In the genomic region with DNA sequence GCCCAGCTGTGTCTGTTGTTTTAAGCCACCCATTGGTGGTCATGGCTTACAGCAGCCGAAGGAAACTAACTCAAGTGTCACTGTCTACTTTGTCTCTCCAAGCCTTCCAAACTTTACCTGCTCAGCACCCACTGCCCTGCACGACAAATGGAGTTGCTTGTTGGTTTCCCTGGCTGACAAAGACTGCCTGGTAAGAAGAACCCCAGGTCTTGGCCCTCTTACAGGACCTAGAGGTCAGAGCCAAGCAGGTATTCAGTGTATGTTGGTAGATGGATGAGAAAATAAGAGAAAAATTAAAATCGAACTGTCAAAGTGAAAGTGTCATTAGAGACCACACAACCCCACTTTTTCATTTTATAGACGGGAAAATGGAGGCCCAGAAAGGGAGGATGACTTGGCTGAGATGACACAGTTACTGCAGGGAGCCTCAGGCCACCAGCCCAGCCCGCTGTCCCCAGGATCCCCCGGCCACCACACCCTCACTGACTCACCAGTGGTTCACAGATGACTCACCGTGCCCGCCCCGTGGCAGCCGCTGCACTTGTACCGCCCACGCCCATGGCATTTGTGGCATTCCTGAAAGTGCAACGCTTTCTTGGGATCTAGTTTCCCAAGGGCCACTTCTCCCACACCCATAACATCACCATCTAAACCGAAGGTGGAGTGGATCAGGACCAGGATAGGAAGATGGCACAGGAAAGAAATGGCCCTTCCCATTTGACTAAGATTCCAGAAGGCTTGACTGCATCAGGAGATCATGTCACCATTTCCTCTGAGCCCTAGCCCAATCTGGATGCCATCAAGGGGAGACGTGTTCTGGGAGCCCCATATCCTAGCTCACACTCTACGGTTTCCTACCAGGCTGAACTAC, we compare ENCODE assay signal across 9 cellular contexts. TPM values are rescaled to one million over a fixed set of nuclear protein-coding genes. Genes with fewer than 3 reads are reported as not detected.
DNase-seq lines count a peak whose midpoint lies in the region; ATAC-seq and TF ChIP-seq lines count a peak whose summit lies in the region.
"Had no signal": no experiment of that assay in that cellular context is flagged by ENCODE, and none has a peak within 500 bp of the region (broad histone marks: within the 10 kb centered on the region; RNA-seq: fewer than 3 reads in every experiment).

No MANE protein-coding gene starts in this region.

- peaks cover 13% of the 10 kb centered on the region for H3K27me3 Mint-ChIP-seq in T-helper 17 cell

- H3K4me1 Mint-ChIP-seq in T-helper 17 cell: peaks cover 6% of the 10 kb centered on the region

- ATAC-seq in GM18517 (IDR thresholded peaks at IDR 0.05; ENCODE audit: unreplicated experiment): peak; percentile 78
- peak; percentile 68 for ATAC-seq in HG02973 (IDR thresholded peaks at IDR 0.05; ENCODE audit: unreplicated experiment)
- ATAC-seq in T-helper 17 cell: no peak

- H3K4me3 ChIP-seq in duodenal mucosa (ENCODE audit: low read depth in 1 of 2, low read length in 2 of 2) (no peak overlapping the region), retinal pigment epithelial cell (ENCODE audit: low read length) (no peak overlapping the region), uterus (no peak overlapping the region)

- H3K9me3 ChIP-seq in T-helper 17 cell (ENCODE audit: control insufficient read depth, low read length, poor library complexity, severe bottlenecking) (no peaks in the 10 kb centered on the region), duodenal mucosa (ENCODE audit: control insufficient read depth in 1 of 2, low read length in 2 of 2) (no peaks in the 10 kb centered on the region), uterus (no peaks in the 10 kb centered on the region)

- DNase-seq in T-helper 17 cell (peak in 1 of 3 donors; percentile 26), retinal pigment epithelial cell (ENCODE audit: low read depth) (peak; percentile 89), NCI-H2029 (lab: John Stamatoyannopoulos, UW) (no peak), uterus (no peak)

- H3K27me3 ChIP-seq in duodenal mucosa (ENCODE audit: control insufficient read depth in 1 of 2, insufficient read depth in 2 of 2, low read length in 2 of 2) (no peaks in the 10 kb centered on the region), uterus (no peaks in the 10 kb centered on the region)

- no peaks in the 10 kb centered on the region for H3K36me3 Mint-ChIP-seq in T-helper 17 cell (ENCODE audit: low read depth)
- H3K36me3 Mint-ChIP-seq: T-cell had no signal

- no peak for TF ChIP-seq CTCF in retinal pigment epithelial cell (conservative IDR thresholded peaks at IDR 0.05; ENCODE audit: low read depth, low read length)
- no peak for TF ChIP-seq CTCF in uterus (IDR thresholded peaks at IDR 0.05)

- H3K36me3 ChIP-seq in duodenal mucosa (ENCODE audit: control insufficient read depth in 1 of 2, insufficient read depth in 2 of 2, low read length in 2 of 2) (no peaks in the 10 kb centered on the region), uterus (no peaks in the 10 kb centered on the region)

- no peak overlapping the region for H3K9ac ChIP-seq in duodenal mucosa (ENCODE audit: low read depth in 1 of 2, low read length in 2 of 2)

- H3K27ac ChIP-seq in duodenal mucosa (ENCODE audit: low read depth, low read length): peak overlapping the region; percentile 13
- no peak overlapping the region for H3K27ac ChIP-seq in uterus

- H3K4me1 ChIP-seq in duodenal mucosa (ENCODE audit: control insufficient read depth in 1 of 2, insufficient read depth in 2 of 2, low read length in 2 of 2) (peaks cover 6 to 11% of the 10 kb centered on the region in 2 donors), uterus (no peaks in the 10 kb centered on the region)

- H3K4me3 Mint-ChIP-seq in T-helper 17 cell: peak overlapping the region; percentile 43
- H3K4me3 Mint-ChIP-seq: nephron had no signal

- H3K27ac Mint-ChIP-seq in T-helper 17 cell: peak overlapping the region; percentile 11

- intact Hi-C loops in uterus (cut with DNase I; ENCODE audit: low total_unique reads): no loop called here

- no peak for TF ChIP-seq POLR2A in uterus (IDR thresholded peaks at IDR 0.05)

RNA-seq across cellular contexts. Expression of a gene that starts 15.2 kb away (rescaled TPM):
- total RNA-seq in T-helper 17 cell (not detected), uterus (1 to 10 TPM in 1 of 4 donors, under 1 TPM in 1, not detected in 2; 0.70 to 1.5 TPM)
